Comparison of ENCODE assay signal across 20 cellular contexts in the genomic region with DNA sequence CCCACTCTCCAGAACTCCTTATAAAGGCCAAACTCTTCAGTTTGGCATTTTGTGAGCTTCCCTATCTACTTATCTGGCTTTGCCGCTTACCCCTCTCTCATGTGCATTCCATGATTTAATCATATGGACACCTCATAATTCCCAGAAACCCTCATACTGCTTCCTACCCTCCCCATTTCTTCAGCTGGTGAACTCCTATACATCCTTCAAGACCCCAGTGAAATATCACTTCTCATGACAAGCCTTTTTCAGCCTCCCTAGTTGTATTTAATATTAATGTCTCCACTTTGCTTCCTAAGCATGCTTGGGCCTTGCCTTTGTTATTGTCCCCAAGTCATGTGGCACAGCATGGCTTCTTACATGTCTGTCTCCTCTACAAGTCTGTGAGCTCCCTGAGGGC. TPM values are rescaled to one million over a fixed set of nuclear protein-coding genes. Genes with fewer than 3 reads are reported as not detected.
A peak's percentile ranks its signal among the peaks of the same experiment; 100 is the strongest.
DNase-seq lines count a peak whose midpoint lies in the region; ATAC-seq and TF ChIP-seq lines count a peak whose summit lies in the region.
"Had no signal": no experiment of that assay in that cellular context is flagged by ENCODE, and none has a peak within 500 bp of the region (broad histone marks: within the 10 kb centered on the region; RNA-seq: fewer than 3 reads in every experiment).

No MANE protein-coding gene starts in this region.

- H3K36me3 Mint-ChIP-seq in GM23338 (ENCODE audit: low read depth) = no peaks in the 10 kb centered on the region; the same call in 2 of the 3 replicates
- H3K36me3 Mint-ChIP-seq: CD4-positive, CD25-positive, alpha-beta regulatory T cell had no signal

- no peak overlapping the region for H4K12ac ChIP-seq in trophoblast cell (ENCODE audit: low read depth, low read length)

- no peak overlapping the region for H2BK120ac ChIP-seq in trophoblast cell (ENCODE audit: insufficient read depth, low read length, poor library complexity)

- H3K27me3 ChIP-seq in GM23338 (ENCODE audit: insufficient read depth) (no peaks in the 10 kb centered on the region), WERI-Rb-1 (ENCODE audit: insufficient read depth, low read depth, severe bottlenecking) (no peaks in the 10 kb centered on the region), trophoblast cell (ENCODE audit: insufficient read depth, low read length) (no peaks in the 10 kb centered on the region)
- H3K27me3 ChIP-seq: BE2C had no signal

- no peak overlapping the region for H2BK5ac ChIP-seq in trophoblast cell (ENCODE audit: low read depth, low read length, poor library complexity)

- TF ChIP-seq CTCF in GM23338 (conservative IDR thresholded peaks at IDR 0.05; ENCODE audit: low read depth in 2 of 2) (no peak), WERI-Rb-1 (IDR thresholded peaks at IDR 0.05; ENCODE audit: low read depth, low read length) (no peak)

- WGBS in mesodermal cell (ENCODE audit: insufficient coverage in 2 of 2), 2 experiments = 83 to 89% methylated on average over 1 of the region's 1 CpG
- no CpG with 5 or more reads among the region's 1 CpG for WGBS in trophoblast cell (ENCODE audit: extremely low coverage, insufficient coverage, insufficient read length)

- no peak overlapping the region for H3K27ac ChIP-seq in GM23338 (ENCODE audit: low read depth)
- H3K27ac ChIP-seq in WERI-Rb-1 = peak overlapping the region; percentile 89
- H3K27ac ChIP-seq in mesodermal cell (ENCODE audit: low read depth, low read length, severe bottlenecking) = peak overlapping the region; percentile 67
- H3K27ac ChIP-seq in trophoblast cell (ENCODE audit: low read depth, low read length) = no peak overlapping the region
- H3K27ac ChIP-seq: GM23248 had no signal

- no peak for ATAC-seq in GM23338
- ATAC-seq: GM12878, HCT116 had no signal

- no peak overlapping the region for H3K9ac ChIP-seq in trophoblast cell (ENCODE audit: low read length)
- H3K9ac ChIP-seq: GM23248 had no signal

- H3K4me2 ChIP-seq in GM23338 (peak overlapping the region; percentile 6; the same call in 1 of the 2 replicates), trophoblast cell (ENCODE audit: low read length) (no peak overlapping the region)

- no peaks in the 10 kb centered on the region for H3K36me3 ChIP-seq in GM23338 (ENCODE audit: insufficient read depth)
- no peaks in the 10 kb centered on the region for H3K36me3 ChIP-seq in WERI-Rb-1
- H3K36me3 ChIP-seq in mesodermal cell (ENCODE audit: control insufficient read depth, insufficient read depth, low read length) = no peaks in the 10 kb centered on the region
- no peaks in the 10 kb centered on the region for H3K36me3 ChIP-seq in trophoblast cell (ENCODE audit: control insufficient read depth in 1 of 2, insufficient read depth in 2 of 2, low read length in 2 of 2)
- H3K36me3 ChIP-seq: BE2C had no signal

- no peak overlapping the region for H3K4me3 ChIP-seq in GM23338
- no peak overlapping the region for H3K4me3 ChIP-seq in WERI-Rb-1 (ENCODE audit: low read depth, low read length)
- no peak overlapping the region for H3K4me3 ChIP-seq in mesodermal cell (ENCODE audit: extremely low read depth, insufficient read depth, low read length, poor library complexity, severe bottlenecking)
- no peak overlapping the region for H3K4me3 ChIP-seq in trophoblast cell (ENCODE audit: low read depth, low read length)
- H3K4me3 ChIP-seq: GM12878, GM23248 had no signal

- no peak for DNase-seq in GM23338 (ENCODE audit: low spot score)
- no peak for DNase-seq in WERI-Rb-1
- DNase-seq in trophoblast cell = no peak
- DNase-seq in stimulated activated CD4-positive, alpha-beta T cell treated with anti-CD3 and anti-CD28 coated beads, Interleukin-2, amount 100 ng/mL, for 24 hours = no peak
- DNase-seq in mesenteric fat pad (ENCODE audit: low spot score) = no peak
- DNase-seq in effector CD8-positive, alpha-beta T cell (lab: John Stamatoyannopoulos, UW) = no peak
- DNase-seq: ACHN; BE2C; CD4-positive, CD25-positive, alpha-beta regulatory T cell; CD8-positive, alpha-beta memory T cell; COR-L47; DMS53; DND-41; EL; GM23248; H7 had no signal

- no peak overlapping the region for H3K4me3 Mint-ChIP-seq in GM23338
- H3K4me3 Mint-ChIP-seq: CD4-positive, CD25-positive, alpha-beta regulatory T cell; CD8-positive, alpha-beta memory T cell had no signal

- no peak overlapping the region for H2AK5ac ChIP-seq in trophoblast cell (ENCODE audit: low read length)

- H3K79me1 ChIP-seq in trophoblast cell (ENCODE audit: low read length) = peaks cover 2% of the 10 kb centered on the region

- peak overlapping the region; percentile 38 for H2BK12ac ChIP-seq in trophoblast cell (ENCODE audit: low read length)

- H2AFZ ChIP-seq in GM23338 = no peak overlapping the region
- H2AFZ ChIP-seq in trophoblast cell (ENCODE audit: insufficient read depth, low read length, poor library complexity) = no peak overlapping the region
- H2AFZ ChIP-seq: GM23248 had no signal

- H3K27me3 Mint-ChIP-seq in GM23338 (ENCODE audit: insufficient read depth, low read depth, poor library complexity) = peaks cover 21% of the 10 kb centered on the region

- 0 out of 2 replicates have a peak, but pooled peaks cover 6% of the 10 kb centered on the region for H3F3A ChIP-seq in GM23338 (replicated peaks; ENCODE audit: low read depth)

- H3K23ac ChIP-seq in trophoblast cell (ENCODE audit: low read length) = no peak overlapping the region

- H3K9me3 ChIP-seq in WERI-Rb-1 (ENCODE audit: severe bottlenecking) (peaks cover 1% of the 10 kb centered on the region), mesodermal cell (ENCODE audit: control insufficient read depth, low read length) (no peaks in the 10 kb centered on the region), trophoblast cell (ENCODE audit: insufficient read depth, low read depth, low read length) (peaks cover 1% of the 10 kb centered on the region)
- H3K9me3 ChIP-seq: BE2C had no signal

- H3K14ac ChIP-seq in trophoblast cell (ENCODE audit: low read length) = no peak overlapping the region

- peaks cover 5% of the 10 kb centered on the region; the same call in 1 of the 3 replicates for H3K9me3 Mint-ChIP-seq in GM23338

- peaks cover 29% of the 10 kb centered on the region for H3K4me1 Mint-ChIP-seq in GM23338

- H3K18ac ChIP-seq in trophoblast cell (ENCODE audit: low read length) = no peak overlapping the region

- H3K4ac ChIP-seq in trophoblast cell (ENCODE audit: low read depth, low read length) = no peak overlapping the region

- peak overlapping the region; percentile 14 for H4K8ac ChIP-seq in trophoblast cell (ENCODE audit: low read depth, low read length)

- H3K9me2 ChIP-seq in GM23338 (ENCODE audit: insufficient read depth) = no peaks in the 10 kb centered on the region

- H3K4me1 ChIP-seq in GM23338 (ENCODE audit: insufficient read depth) = peaks cover 22% of the 10 kb centered on the region
- peaks cover 46% of the 10 kb centered on the region for H3K4me1 ChIP-seq in mesodermal cell (ENCODE audit: control insufficient read depth, insufficient read depth, low read length, poor library complexity, severe bottlenecking)
- H3K4me1 ChIP-seq in trophoblast cell (ENCODE audit: control insufficient read depth in 1 of 2, insufficient read depth in 2 of 2, low read length in 2 of 2) = peaks cover 15 to 27% of the 10 kb centered on the region in 2 experiments

- no peaks in the 10 kb centered on the region for H4K20me1 ChIP-seq in GM23338 (replicated peaks; ENCODE audit: insufficient read depth)

- H3K79me2 ChIP-seq in GM23338 (replicated peaks; ENCODE audit: insufficient read depth) (no peaks in the 10 kb centered on the region), trophoblast cell (ENCODE audit: control insufficient read depth, insufficient read depth, low read length, poor library complexity) (no peaks in the 10 kb centered on the region)

- H4K91ac ChIP-seq in trophoblast cell (ENCODE audit: low read depth, low read length) = peak overlapping the region; percentile 11

- H3K27ac Mint-ChIP-seq in GM23338 = peak overlapping the region; percentile 14; the same call in 1 of the 2 replicates

TF ChIP-seq in GM23338, 12 proteins besides CTCF, POLR2A, EP300 and RAD21 (continues in another document):
- TF ChIP-seq, protein P1, sequence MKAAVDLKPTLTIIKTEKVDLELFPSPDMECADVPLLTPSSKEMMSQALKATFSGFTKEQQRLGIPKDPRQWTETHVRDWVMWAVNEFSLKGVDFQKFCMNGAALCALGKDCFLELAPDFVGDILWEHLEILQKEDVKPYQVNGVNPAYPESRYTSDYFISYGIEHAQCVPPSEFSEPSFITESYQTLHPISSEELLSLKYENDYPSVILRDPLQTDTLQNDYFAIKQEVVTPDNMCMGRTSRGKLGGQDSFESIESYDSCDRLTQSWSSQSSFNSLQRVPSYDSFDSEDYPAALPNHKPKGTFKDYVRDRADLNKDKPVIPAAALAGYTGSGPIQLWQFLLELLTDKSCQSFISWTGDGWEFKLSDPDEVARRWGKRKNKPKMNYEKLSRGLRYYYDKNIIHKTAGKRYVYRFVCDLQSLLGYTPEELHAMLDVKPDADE (IDR thresholded peaks at IDR 0.05) = no peak
- TF ChIP-seq JUNB (IDR thresholded peaks at IDR 0.05; ENCODE audit: unreplicated experiment) (no peak), EZH2 (IDR thresholded peaks at IDR 0.05; ENCODE audit: low read depth, unreplicated experiment) (no peak), NANOG (IDR thresholded peaks at IDR 0.05; ENCODE audit: borderline replicate concordance) (no peak), CREB1 (CRISPR knock-in tag; IDR thresholded peaks at IDR 0.05; ENCODE audit: low read depth) (no peak), ZNF331 (CRISPR knock-in tag; IDR thresholded peaks at IDR 0.05; ENCODE audit: low read depth) (no peak), ZNF114 (CRISPR knock-in tag; IDR thresholded peaks at IDR 0.05) (no peak), STAT1 (IDR thresholded peaks at IDR 0.05; ENCODE audit: unreplicated experiment) (no peak)

RNA-seq across cellular contexts. Expression of a gene that starts 13.7 kb away (rescaled TPM):
- total RNA-seq in GM23338 (2014; rRNA removed; shearing (Covaris generic)) = 10.6 and 12.0 TPM in 2 replicates
- 5.8 and 6.0 TPM in 2 replicates for polyA plus RNA-seq in GM23338 (2016; fragmentation: Nextera tagmentation; extraction: Ambion mirVana)
- 118 TPM for polyA plus RNA-seq in mesodermal cell (2013, experiment 1 of 2)
- 97.8 TPM for polyA plus RNA-seq in mesodermal cell (2013, experiment 2 of 2)
- 12.0 and 12.8 TPM in 2 replicates for polyA plus RNA-seq in trophoblast cell (2013)
- total RNA-seq in mesenteric fat pad = 14.2 TPM
- total RNA-seq: HT-29 had no signal

Comparison
In these comparisons a context has a peak if more than half of its experiments do, and no peak if none do; other contexts are left out.
1. H3K27ac ChIP-seq: peak in WERI-Rb-1 (single experiment) and mesodermal cell (single experiment); none in GM23338 (single experiment) and trophoblast cell (single experiment).